ENCODE assay signal across 12 cellular contexts in the genomic region with DNA sequence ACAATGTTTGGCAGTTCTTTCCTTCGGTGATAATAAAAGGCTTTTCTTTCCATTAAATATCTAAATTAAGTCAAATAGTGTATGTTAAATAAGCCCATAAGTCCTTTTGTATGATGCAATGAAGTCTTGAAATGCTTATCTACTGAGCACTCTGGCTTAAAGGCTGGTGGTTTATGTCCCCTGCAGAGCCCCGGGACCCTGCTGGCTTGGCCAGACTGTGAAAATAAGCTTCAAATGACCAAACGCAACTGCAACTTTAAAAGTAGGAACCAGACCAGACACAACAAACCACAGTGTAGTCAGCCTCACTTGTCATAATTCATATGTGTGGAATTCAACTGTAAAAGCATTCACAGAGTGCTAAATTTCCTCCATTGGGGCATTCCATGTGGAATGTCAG.
DNase-seq lines count a peak whose midpoint lies in the region; ATAC-seq, FAIRE-seq and TF ChIP-seq lines count a peak whose summit lies in the region.
"Had no signal": no experiment of that assay in that cellular context is flagged by ENCODE, and none has a peak within 500 bp of the region (broad histone marks: within the 10 kb centered on the region; RNA-seq: fewer than 3 reads in every experiment).

No MANE protein-coding gene starts in this region.

- H3K27me3 ChIP-seq in Karpas-422 (ENCODE audit: low read length), result no peaks in the 10 kb centered on the region
- H3K27me3 ChIP-seq in bronchial epithelial cell (ENCODE audit: control insufficient read depth, insufficient read depth, low read length), result no peaks in the 10 kb centered on the region
- H3K27me3 ChIP-seq: thyroid gland had no signal

- H3K4me2 ChIP-seq in Karpas-422 (ENCODE audit: low read depth, low read length, poor library complexity, severe bottlenecking), result peak overlapping the region; percentile 58

- no peak overlapping the region for H3K4me3 ChIP-seq in Karpas-422 (ENCODE audit: low read length)
- H3K4me3 ChIP-seq in bronchial epithelial cell (ENCODE audit: low read depth, low read length), result no peak overlapping the region
- H3K4me3 ChIP-seq in mesodermal cell (ENCODE audit: extremely low read depth, insufficient read depth, low read length, poor library complexity, severe bottlenecking), result no peak overlapping the region
- H3K4me3 ChIP-seq: thyroid gland had no signal

- no peak for ATAC-seq in GM21367 (IDR thresholded peaks at IDR 0.05; ENCODE audit: unreplicated experiment)
- ATAC-seq in natural killer cell treated with Interleukin-12 subunit alpha and Interleukin-12 subunit beta and Interleukin-15 and Interleukin-18, amount 100 ng/mL, for 72 hours, result no peak
- ATAC-seq: natural killer cell had no signal

- H3K4me1 Mint-ChIP-seq in natural killer cell treated with Interleukin-12 subunit alpha and Interleukin-12 subunit beta and Interleukin-15 and Interleukin-18, amount 100 ng/mL, for 72 hours (ENCODE audit: low read depth in 2 of 2), result peaks cover 0 to 9% of the 10 kb centered on the region in 2 donors

- no peaks in the 10 kb centered on the region for H3K27me3 Mint-ChIP-seq in natural killer cell treated with Interleukin-12 subunit alpha and Interleukin-12 subunit beta and Interleukin-15 and Interleukin-18, amount 100 ng/mL, for 72 hours

- WGBS in mesodermal cell (ENCODE audit: insufficient coverage in 2 of 2), 2 experiments, result 45 to 86% methylated on average over 1 to 2 of the region's 3 CpGs

- no peak overlapping the region for H2AFZ ChIP-seq in Karpas-422 (ENCODE audit: low read length)

- H3K36me3 Mint-ChIP-seq in natural killer cell treated with Interleukin-12 subunit alpha and Interleukin-12 subunit beta and Interleukin-15 and Interleukin-18, amount 100 ng/mL, for 72 hours, result no peaks in the 10 kb centered on the region
- H3K36me3 Mint-ChIP-seq: natural killer cell had no signal

- H3K9me3 Mint-ChIP-seq in natural killer cell treated with Interleukin-12 subunit alpha and Interleukin-12 subunit beta and Interleukin-15 and Interleukin-18, amount 100 ng/mL, for 72 hours, result no peaks in the 10 kb centered on the region
- H3K9me3 Mint-ChIP-seq: natural killer cell had no signal

- peak overlapping the region; percentile 81 for H3K27ac ChIP-seq in Karpas-422 (ENCODE audit: low read length)
- peak overlapping the region; percentile 60 for H3K27ac ChIP-seq in mesodermal cell (ENCODE audit: low read depth, low read length, severe bottlenecking)
- H3K27ac ChIP-seq in substantia nigra (ENCODE audit: low read depth, low read length, poor library complexity, severe bottlenecking), result no peak overlapping the region
- H3K27ac ChIP-seq: thyroid gland had no signal

- no peak overlapping the region for H3K4me3 Mint-ChIP-seq in natural killer cell treated with Interleukin-12 subunit alpha and Interleukin-12 subunit beta and Interleukin-15 and Interleukin-18, amount 100 ng/mL, for 72 hours
- H3K4me3 Mint-ChIP-seq: natural killer cell had no signal

- peaks cover 9% of the 10 kb centered on the region; the same call in 1 of the 2 replicates for H4K20me1 ChIP-seq in Karpas-422 (ENCODE audit: insufficient read depth, low read depth, low read length)

- H3K79me2 ChIP-seq in Karpas-422 (ENCODE audit: low read length), result peaks cover 98% of the 10 kb centered on the region

- H3K27ac Mint-ChIP-seq in natural killer cell treated with Interleukin-12 subunit alpha and Interleukin-12 subunit beta and Interleukin-15 and Interleukin-18, amount 100 ng/mL, for 72 hours, result no peak overlapping the region

- peak; percentile 77 for DNase-seq in AG20443 (ENCODE audit: low spot score)
- DNase-seq in Karpas-422, result peak; percentile 59
- peak; percentile 58 for DNase-seq in bronchial epithelial cell (ENCODE audit: low read depth)
- DNase-seq in NCI-H2081 treated with DMSO at 0.1 percent for 48 hours (lab: John Stamatoyannopoulos, UW), result no peak
- no peak for DNase-seq in substantia nigra (lab: John Stamatoyannopoulos, UW)
- no peak for DNase-seq in natural killer cell treated with Interleukin-12 subunit alpha and Interleukin-12 subunit beta and Interleukin-15 and Interleukin-18, amount 100 ng/mL, for 72 hours (ENCODE audit: low spot score)
- DNase-seq: natural killer cell, NCI-H1105 had no signal

- no peaks in the 10 kb centered on the region for H3K9me2 ChIP-seq in Karpas-422 (replicated peaks; ENCODE audit: insufficient read depth, low read length)

- H3K9me3 ChIP-seq in Karpas-422 (ENCODE audit: low read length), result no peaks in the 10 kb centered on the region
- H3K9me3 ChIP-seq in mesodermal cell (ENCODE audit: control insufficient read depth, low read length), result no peaks in the 10 kb centered on the region
- H3K9me3 ChIP-seq: thyroid gland had no signal

- FAIRE-seq in bronchial epithelial cell (lab: Jason Lieb, UNC), result no peak
- FAIRE-seq: D721Med had no signal

- H3K36me3 ChIP-seq in Karpas-422 (ENCODE audit: insufficient read depth, low read length), result 0 out of 2 replicates have a peak, but pooled peaks cover under 1% of the 10 kb centered on the region
- no peaks in the 10 kb centered on the region for H3K36me3 ChIP-seq in bronchial epithelial cell (ENCODE audit: control insufficient read depth, insufficient read depth, low read length)
- no peaks in the 10 kb centered on the region for H3K36me3 ChIP-seq in mesodermal cell (ENCODE audit: control insufficient read depth, insufficient read depth, low read length)
- H3K36me3 ChIP-seq: thyroid gland had no signal

- peak overlapping the region; percentile 29 for H3K9ac ChIP-seq in Karpas-422 (ENCODE audit: low read length)

- peaks cover 79% of the 10 kb centered on the region for H3K4me1 ChIP-seq in Karpas-422 (ENCODE audit: low read length)
- peaks cover 10% of the 10 kb centered on the region for H3K4me1 ChIP-seq in mesodermal cell (ENCODE audit: control insufficient read depth, insufficient read depth, low read length, poor library complexity, severe bottlenecking)

- TF ChIP-seq CTCF in bronchial epithelial cell (IDR thresholded peaks at IDR 0.05; ENCODE audit: insufficient read depth, low read length, severe bottlenecking), result no peak

Comparison
In these comparisons a context has a peak if more than half of its experiments do, and no peak if none do; other contexts are left out.
1. DNase-seq: peak in AG20443 (single experiment), Karpas-422 (single experiment) and bronchial epithelial cell (single experiment); none in NCI-H2081 treated with DMSO at 0.1 percent for 48 hours (single experiment), substantia nigra (0 of 49) and natural killer cell treated with Interleukin-12 subunit alpha and Interleukin-12 subunit beta and Interleukin-15 and Interleukin-18, amount 100 ng/mL, for 72 hours (single experiment).